Comparison of ENCODE assay signal across 1 cellular context in the genomic region with DNA sequence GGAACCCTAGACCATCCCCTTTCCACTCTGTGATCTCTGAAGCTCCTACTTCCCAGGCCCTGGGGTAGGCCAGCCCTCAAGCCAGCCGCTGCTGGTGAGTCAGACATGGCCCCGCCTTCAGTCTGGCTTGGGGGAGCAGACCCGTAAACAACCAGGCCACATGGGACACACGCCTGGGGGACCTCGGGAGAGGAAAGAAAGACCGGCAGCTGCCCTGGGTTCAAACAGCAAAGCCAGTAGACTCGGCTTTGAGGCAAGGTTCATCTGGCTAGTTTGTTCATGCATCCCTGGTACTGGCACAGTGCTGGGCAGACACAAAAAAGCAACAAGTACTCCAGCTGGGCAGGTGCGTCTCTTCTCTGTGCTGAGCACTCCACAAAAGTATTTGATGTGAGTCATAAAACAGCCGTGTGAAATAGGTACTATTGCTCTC.
TF ChIP-seq lines count a peak whose summit lies in the region.

No MANE protein-coding gene starts in this region.

TF ChIP-seq in HEK293, 187 proteins besides CTCF, POLR2A, EP300 and RAD21 (continued from another document):
- TF ChIP-seq, protein P1, sequence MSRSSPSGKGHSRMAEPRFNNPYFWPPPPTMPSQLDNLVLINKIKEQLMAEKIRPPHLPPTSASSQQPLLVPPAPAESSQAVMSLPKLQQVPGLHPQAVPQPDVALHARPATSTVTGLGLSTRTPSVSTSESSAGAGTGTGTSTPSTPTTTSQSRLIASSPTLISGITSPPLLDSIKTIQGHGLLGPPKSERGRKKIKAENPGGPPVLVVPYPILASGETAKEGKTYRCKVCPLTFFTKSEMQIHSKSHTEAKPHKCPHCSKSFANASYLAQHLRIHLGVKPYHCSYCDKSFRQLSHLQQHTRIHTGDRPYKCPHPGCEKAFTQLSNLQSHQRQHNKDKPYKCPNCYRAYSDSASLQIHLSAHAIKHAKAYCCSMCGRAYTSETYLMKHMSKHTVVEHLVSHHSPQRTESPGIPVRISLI (tag by site-specific recombination; IDR thresholded peaks at IDR 0.05) = 0 out of 2 replicates have a peak, but pooled peaks have one; percentile 21
- TF ChIP-seq KLF16 (tag by site-specific recombination; IDR thresholded peaks at IDR 0.05) = no peak
- no peak for TF ChIP-seq ZNF23 (tag by site-specific recombination; IDR thresholded peaks at IDR 0.05; ENCODE audit: borderline replicate concordance)
- TF ChIP-seq ZFP69B (tag by site-specific recombination; IDR thresholded peaks at IDR 0.05) = no peak
- TF ChIP-seq MZF1 (tag by site-specific recombination; IDR thresholded peaks at IDR 0.05; ENCODE audit: borderline replicate concordance) = no peak
- TF ChIP-seq ZSCAN4 (tag by site-specific recombination; IDR thresholded peaks at IDR 0.05) = no peak
